In genomic region chr13:109749365-109749764, GRCh38 we compare ENCODE assay signal across 12 cellular contexts. TPM values are rescaled to one million over a fixed set of nuclear protein-coding genes. Genes with fewer than 3 reads are reported as not detected.
DNase-seq lines count a peak whose midpoint lies in the region; ATAC-seq and TF ChIP-seq lines count a peak whose summit lies in the region.
"Had no signal": no experiment of that assay in that cellular context is flagged by ENCODE, and none has a peak within 500 bp of the region (broad histone marks: within the 10 kb centered on the region; RNA-seq: fewer than 3 reads in every experiment).

No MANE protein-coding gene starts in this region.

- no peak overlapping the region for H3K4me3 Mint-ChIP-seq in osteocyte (ENCODE audit: unreplicated experiment)
- H3K4me3 Mint-ChIP-seq in natural killer cell treated with Interleukin-12 subunit alpha and Interleukin-12 subunit beta and Interleukin-15 and Interleukin-18, amount 100 ng/mL, for 72 hours, result no peak overlapping the region
- H3K4me3 Mint-ChIP-seq: CD4-positive, CD25-positive, alpha-beta regulatory T cell had no signal

- no peaks in the 10 kb centered on the region for H3K27me3 Mint-ChIP-seq in osteocyte (ENCODE audit: unreplicated experiment)
- H3K27me3 Mint-ChIP-seq in natural killer cell treated with Interleukin-12 subunit alpha and Interleukin-12 subunit beta and Interleukin-15 and Interleukin-18, amount 100 ng/mL, for 72 hours, result peaks cover 1 to 8% of the 10 kb centered on the region in 2 donors

- H3K36me3 ChIP-seq in BLaER1 (peaks cover 15% of the 10 kb centered on the region), RWPE2 (ENCODE audit: low read depth) (peaks cover 25% of the 10 kb centered on the region)

- H3K9me3 ChIP-seq in BLaER1 (peaks cover 20% of the 10 kb centered on the region), RWPE2 (ENCODE audit: severe bottlenecking) (no peaks in the 10 kb centered on the region)
- H3K9me3 ChIP-seq: A549 had no signal

- H3K9ac ChIP-seq in BLaER1, result no peak overlapping the region

- H3K4me2 ChIP-seq in BLaER1, result peak overlapping the region; percentile 76
- H3K4me2 ChIP-seq: A549 had no signal

- peaks cover 2% of the 10 kb centered on the region for H3K4me1 Mint-ChIP-seq in osteocyte (ENCODE audit: unreplicated experiment)
- H3K4me1 Mint-ChIP-seq in natural killer cell treated with Interleukin-12 subunit alpha and Interleukin-12 subunit beta and Interleukin-15 and Interleukin-18, amount 100 ng/mL, for 72 hours (ENCODE audit: low read depth in 2 of 2), result peaks cover 1% of the 10 kb centered on the region in 2 donors

- peaks cover 14% of the 10 kb centered on the region for H4K20me1 ChIP-seq in BLaER1

- H3K27ac Mint-ChIP-seq in osteocyte (ENCODE audit: unreplicated experiment), result no peak overlapping the region
- no peak overlapping the region for H3K27ac Mint-ChIP-seq in natural killer cell treated with Interleukin-12 subunit alpha and Interleukin-12 subunit beta and Interleukin-15 and Interleukin-18, amount 100 ng/mL, for 72 hours
- H3K27ac Mint-ChIP-seq: CD4-positive, CD25-positive, alpha-beta regulatory T cell had no signal

- peak overlapping the region; percentile 36 for H3K27ac ChIP-seq in 22Rv1
- H3K27ac ChIP-seq in BLaER1, result no peak overlapping the region
- peak overlapping the region; percentile 5 for H3K27ac ChIP-seq in RWPE2 (ENCODE audit: poor library complexity, severe bottlenecking)

- H3K27me3 ChIP-seq in BLaER1, result no peaks in the 10 kb centered on the region
- H3K27me3 ChIP-seq in RWPE2 (ENCODE audit: insufficient read depth, poor library complexity, severe bottlenecking), result no peaks in the 10 kb centered on the region

- 0 out of 3 replicates have a peak, but pooled peaks have one; percentile 31 for ATAC-seq in RWPE2 (ENCODE audit: low read depth)
- ATAC-seq in natural killer cell treated with Interleukin-12 subunit alpha and Interleukin-12 subunit beta and Interleukin-15 and Interleukin-18, amount 100 ng/mL, for 72 hours, result no peak
- ATAC-seq: HCT116 had no signal

- peaks cover 33% of the 10 kb centered on the region for H3K36me3 Mint-ChIP-seq in osteocyte (ENCODE audit: unreplicated experiment)
- H3K36me3 Mint-ChIP-seq in natural killer cell treated with Interleukin-12 subunit alpha and Interleukin-12 subunit beta and Interleukin-15 and Interleukin-18, amount 100 ng/mL, for 72 hours, result no peaks in the 10 kb centered on the region

- DNase-seq in RWPE2 (ENCODE audit: low spot score) (no peak), osteocyte (ENCODE audit: extremely low spot score, unreplicated experiment) (peak; percentile 56), NCI-H1092 (lab: John Stamatoyannopoulos, UW) (no peak)
- no peak for DNase-seq in natural killer cell treated with Interleukin-12 subunit alpha and Interleukin-12 subunit beta and Interleukin-15 and Interleukin-18, amount 100 ng/mL, for 72 hours (ENCODE audit: low spot score)
- DNase-seq in stimulated activated CD4-positive, alpha-beta T cell treated with anti-CD3 and anti-CD28 coated beads, Interleukin-2, amount 100 ng/mL, for 24 hours, result no peak
- DNase-seq: CD4-positive, CD25-positive, alpha-beta regulatory T cell; DMS53; GF-D8 had no signal

- H3K9me3 Mint-ChIP-seq in osteocyte (ENCODE audit: unreplicated experiment), result no peaks in the 10 kb centered on the region
- H3K9me3 Mint-ChIP-seq in natural killer cell treated with Interleukin-12 subunit alpha and Interleukin-12 subunit beta and Interleukin-15 and Interleukin-18, amount 100 ng/mL, for 72 hours, result no peaks in the 10 kb centered on the region

- TF ChIP-seq CTCF in 22Rv1 (IDR thresholded peaks at IDR 0.05) (no peak), RWPE2 (IDR thresholded peaks at IDR 0.05; ENCODE audit: poor library complexity, severe bottlenecking) (no peak), osteocyte (IDR thresholded peaks at IDR 0.05) (no peak)

- H3K4me1 ChIP-seq in BLaER1 (peaks cover 58% of the 10 kb centered on the region), RWPE2 (ENCODE audit: insufficient read depth, poor library complexity, severe bottlenecking) (peaks cover 3% of the 10 kb centered on the region)

- H3K4me3 ChIP-seq in BLaER1, result no peak overlapping the region
- no peak overlapping the region for H3K4me3 ChIP-seq in RWPE2 (ENCODE audit: severe bottlenecking)
- H3K4me3 ChIP-seq: A549 had no signal

RNA-seq across cellular contexts. Expression of gene IRS2, which starts 37.0 kb away (rescaled TPM):
- total RNA-seq in osteocyte, result 49.1 and 52.3 TPM in 2 replicates
- 1 to 10 TPM in 1 of 2 donors, under 1 TPM in 1; 0.95 to 1.1 TPM for total RNA-seq in natural killer cell treated with Interleukin-12 subunit alpha and Interleukin-12 subunit beta and Interleukin-15 and Interleukin-18, amount 100 ng/mL, for 72 hours

Comparison
In these comparisons a context has a peak if more than half of its experiments do, and no peak if none do; other contexts are left out.
1. RNA of gene IRS2, which starts 37.0 kb away (total RNA-seq): 49.1 to 52.3 TPM in osteocyte; 0.95 to 1.1 TPM in natural killer cell treated with Interleukin-12 subunit alpha and Interleukin-12 subunit beta and Interleukin-15 and Interleukin-18, amount 100 ng/mL, for 72 hours; every median in the first group is over 10 times any median in the second.